8 cellular contexts compared by ENCODE assay signal in genomic region chr3:47989981-47990440, GRCh38. TPM values are rescaled to one million over a fixed set of nuclear protein-coding genes. Genes with fewer than 3 reads are reported as not detected.
DNase-seq lines count a peak whose midpoint lies in the region; ATAC-seq and TF ChIP-seq lines count a peak whose summit lies in the region.

No MANE protein-coding gene starts in this region.

- intact Hi-C loops in lower lobe of right lung (cut with DNase I), result no loop called here

- H3K27me3 ChIP-seq in lower lobe of right lung (ENCODE audit: low read depth), result no peaks in the 10 kb centered on the region

- peaks cover 28% of the 10 kb centered on the region for H3K4me1 ChIP-seq in lower lobe of right lung

- no peak overlapping the region for H3K4me3 ChIP-seq in lower lobe of right lung

- H3K36me3 ChIP-seq in lower lobe of right lung, result peaks cover 8% of the 10 kb centered on the region

- DNase-seq in DMS 273 treated with DMSO at 0.1 percent for 48 hours (lab: John Stamatoyannopoulos, UW) (peak; percentile 68), NCI-H82 treated with DMSO at 0.1 percent for 48 hours (lab: John Stamatoyannopoulos, UW; ENCODE audit: unreplicated experiment) (peak; percentile 17), ecto neural progenitor cell (ENCODE audit: low spot score) (peak; percentile 71), lower lobe of right lung (peak; percentile 60)
- peak; percentile 65 to 69 for DNase-seq in activated CD4-positive, alpha-beta T cell treated with anti-CD3 and anti-CD28 coated beads, Interleukin-2, amount 50 U/mL, for 48 hours
- DNase-seq in stimulated activated CD8-positive, alpha-beta memory T cell treated with anti-CD3 and anti-CD28 coated beads, Interleukin-12 subunit alpha, Interleukin-12 subunit beta, amount 100 ng/mL, for 1 hour (ENCODE audit: low read depth), result peak; percentile 60

- ATAC-seq in HG03432 (IDR thresholded peaks at IDR 0.05; ENCODE audit: unreplicated experiment) (peak; percentile 60), lower lobe of right lung (peak; percentile 95 to 96), HG03097 (IDR thresholded peaks at IDR 0.05; ENCODE audit: low FRiP score, unreplicated experiment) (no peak)

- no peaks in the 10 kb centered on the region for H3K9me3 ChIP-seq in lower lobe of right lung

- no peak overlapping the region for H3K27ac ChIP-seq in lower lobe of right lung

- peak; percentile 93 for TF ChIP-seq CTCF in lower lobe of right lung (IDR thresholded peaks at IDR 0.05)

RNA-seq across cellular contexts. Expression of gene MAP4, which starts 26.2 kb away (rescaled TPM):
- total RNA-seq in lower lobe of right lung, result 166 TPM

Comparison
In these comparisons a context has a peak if more than half of its experiments do, and no peak if none do; other contexts are left out.
1. DNase-seq: peak in every context shown above with its lines; median percentile 71 in ecto neural progenitor cell; 68 in DMS 273 treated with DMSO at 0.1 percent for 48 hours; 67 in activated CD4-positive, alpha-beta T cell treated with anti-CD3 and anti-CD28 coated beads, Interleukin-2, amount 50 U/mL, for 48 hours; 60 in lower lobe of right lung; 60 in stimulated activated CD8-positive, alpha-beta memory T cell treated with anti-CD3 and anti-CD28 coated beads, Interleukin-12 subunit alpha, Interleukin-12 subunit beta, amount 100 ng/mL, for 1 hour; 17 in NCI-H82 treated with DMSO at 0.1 percent for 48 hours.